ENCODE assay signal across 8 cellular contexts in the genomic region with DNA sequence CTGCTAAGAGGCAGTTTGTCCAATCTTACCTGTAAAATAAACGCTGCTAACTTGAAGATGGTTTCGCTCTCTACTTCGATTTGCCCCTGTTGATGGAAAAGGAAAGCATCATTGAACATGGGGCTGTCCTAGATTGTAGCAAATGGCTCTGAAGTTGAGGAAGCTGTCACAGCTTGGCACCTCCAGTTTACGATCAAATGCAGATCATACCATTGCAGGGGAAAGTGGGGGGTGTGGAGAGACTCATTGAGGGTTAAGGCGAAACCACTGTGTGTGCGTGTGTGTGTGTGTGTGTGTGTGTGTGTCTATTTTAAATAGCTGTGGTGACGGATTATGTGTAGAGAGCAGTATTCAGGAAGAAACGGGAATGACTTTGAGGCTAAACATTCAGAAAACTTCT.
A peak's percentile ranks its signal among the peaks of the same experiment; 100 is the strongest.
DNase-seq lines count a peak whose midpoint lies in the region; ATAC-seq lines count a peak whose summit lies in the region.

No MANE protein-coding gene starts in this region.

- H3K27ac Mint-ChIP-seq in T-cell: peak overlapping the region; percentile 66 to 80
- H3K27ac Mint-ChIP-seq in stimulated activated naive CD8-positive, alpha-beta T cell treated with anti-CD3 and anti-CD28 coated beads, Interleukin-15, Interleukin-2, amounts not matched to agents 100 ng/mL and 50 ng/mL, for 24 hours: peak overlapping the region; percentile 9

- CTCF ChIA-PET in T-cell (lab: Charles Lee): interaction anchor here in 1 of 2 donors (1.8 to 2.2 kb wide), 2 partner anchors 13 to 50 kb away, joined by 5 to 6 read pairs; no protein-coding TSS in a partner anchor

- H3K4me3 Mint-ChIP-seq in T-cell: peak overlapping the region; percentile 66 to 76 (median 68)
- peak overlapping the region; percentile 24 for H3K4me3 Mint-ChIP-seq in stimulated activated naive CD8-positive, alpha-beta T cell treated with anti-CD3 and anti-CD28 coated beads, Interleukin-15, Interleukin-2, amounts not matched to agents 100 ng/mL and 50 ng/mL, for 24 hours

- POLR2A ChIA-PET in T-cell (lab: Charles Lee): interaction anchor here in 1 of 2 donors (1.0 kb wide), 2 partner anchors 49 to 50 kb away, joined by 3 to 8 read pairs; no protein-coding TSS in a partner anchor

- H3K36me3 Mint-ChIP-seq in T-cell: no peaks in the 10 kb centered on the region
- H3K36me3 Mint-ChIP-seq in stimulated activated naive CD8-positive, alpha-beta T cell treated with anti-CD3 and anti-CD28 coated beads, Interleukin-15, Interleukin-2, amounts not matched to agents 100 ng/mL and 50 ng/mL, for 24 hours (ENCODE audit: low read depth): no peaks in the 10 kb centered on the region

- H3K9me3 Mint-ChIP-seq in T-cell: no peaks in the 10 kb centered on the region
- H3K9me3 Mint-ChIP-seq in stimulated activated naive CD8-positive, alpha-beta T cell treated with anti-CD3 and anti-CD28 coated beads, Interleukin-15, Interleukin-2, amounts not matched to agents 100 ng/mL and 50 ng/mL, for 24 hours: no peaks in the 10 kb centered on the region

- no peaks in the 10 kb centered on the region for H3K27me3 Mint-ChIP-seq in T-cell
- peaks cover 4% of the 10 kb centered on the region for H3K27me3 Mint-ChIP-seq in stimulated activated naive CD8-positive, alpha-beta T cell treated with anti-CD3 and anti-CD28 coated beads, Interleukin-15, Interleukin-2, amounts not matched to agents 100 ng/mL and 50 ng/mL, for 24 hours

- peaks cover 14 to 16% (median 14%) of the 10 kb centered on the region in 3 donors for H3K4me1 Mint-ChIP-seq in T-cell
- peaks cover 4% of the 10 kb centered on the region for H3K4me1 Mint-ChIP-seq in stimulated activated naive CD8-positive, alpha-beta T cell treated with anti-CD3 and anti-CD28 coated beads, Interleukin-15, Interleukin-2, amounts not matched to agents 100 ng/mL and 50 ng/mL, for 24 hours (ENCODE audit: low read depth)

- ATAC-seq in T-cell (replicated peaks in 1 of 4) (peak; percentile 82 to 99 (median 91)), GM21576 (IDR thresholded peaks at IDR 0.05; ENCODE audit: unreplicated experiment) (no peak), HG02642 (IDR thresholded peaks at IDR 0.05; ENCODE audit: poor library complexity, unreplicated experiment) (no peak), GM21825 (IDR thresholded peaks at IDR 0.05; ENCODE audit: unreplicated experiment) (no peak)

- DNase-seq in AG08395 (ENCODE audit: low spot score): peak; percentile 26
- DNase-seq in T-cell: peak in 29 of 34 experiments; percentile 1 to 61 (median 37)
- peak; percentile 77 for DNase-seq in cerebellar cortex (ENCODE audit: low spot score)
- peak; percentile 54 for DNase-seq in midbrain (lab: John Stamatoyannopoulos, UW)

Comparison
In these comparisons a context has a peak if more than half of its experiments do, and no peak if none do; other contexts are left out.
1. DNase-seq: peak in every context shown above with its lines; median percentile 77 in cerebellar cortex; 54 in midbrain; 37 in T-cell; 26 in AG08395.
2. ATAC-seq: peak in T-cell (4 of 4); none in GM21576 (single experiment), HG02642 (single experiment) and GM21825 (single experiment).